8 cellular contexts compared by ENCODE assay signal in genomic region chr17:82457790-82458129, GRCh38. TPM values are rescaled to one million over a fixed set of nuclear protein-coding genes. Genes with fewer than 3 reads are reported as not detected.
A peak's percentile ranks its signal among the peaks of the same experiment; 100 is the strongest.
DNase-seq lines count a peak whose midpoint lies in the region; ATAC-seq and TF ChIP-seq lines count a peak whose summit lies in the region.

No MANE protein-coding gene starts in this region.

- H3K27me3 ChIP-seq in DOHH2 (ENCODE audit: control insufficient read depth, low read length) = no peaks in the 10 kb centered on the region
- H3K27me3 ChIP-seq in esophagus muscularis mucosa = no peaks in the 10 kb centered on the region

- no peak for TF ChIP-seq CTCF in DOHH2 (IDR thresholded peaks at IDR 0.05; ENCODE audit: low read depth, low read length, poor library complexity, severe bottlenecking)
- TF ChIP-seq CTCF in RWPE1 (conservative IDR thresholded peaks at IDR 0.05; ENCODE audit: low read depth) = no peak
- no peak for TF ChIP-seq CTCF in esophagus muscularis mucosa (IDR thresholded peaks at IDR 0.05)
- TF ChIP-seq CTCF in progenitor cell of endocrine pancreas (IDR thresholded peaks at IDR 0.05; ENCODE audit: unreplicated experiment) = no peak
- no peak for TF ChIP-seq CTCF in omental fat pad (IDR thresholded peaks at IDR 0.05)

- peaks cover 38% of the 10 kb centered on the region for H3K36me3 ChIP-seq in DOHH2 (ENCODE audit: control insufficient read depth, low read length)
- H3K36me3 ChIP-seq in esophagus muscularis mucosa = peaks cover 24 to 31% (median 27%) of the 10 kb centered on the region in 4 donors

- H3K9me3 ChIP-seq in DOHH2 (ENCODE audit: control insufficient read depth, insufficient read depth, low read length) = no peaks in the 10 kb centered on the region
- H3K9me3 ChIP-seq in esophagus muscularis mucosa = no peaks in the 10 kb centered on the region

- peaks cover 9% of the 10 kb centered on the region for H3K36me3 Mint-ChIP-seq in progenitor cell of endocrine pancreas (ENCODE audit: insufficient read depth)

- TF ChIP-seq POLR2A in esophagus muscularis mucosa (IDR thresholded peaks at IDR 0.05; ENCODE audit: low read depth) = no peak

- no peaks in the 10 kb centered on the region for H3K9me2 ChIP-seq in DOHH2 (replicated peaks; ENCODE audit: control insufficient read depth, low read length)

- peaks cover 6% of the 10 kb centered on the region; the same call in 1 of the 2 replicates for H3F3A ChIP-seq in DOHH2 (ENCODE audit: control insufficient read depth, insufficient read depth)

- no peak for TF ChIP-seq EP300 in esophagus muscularis mucosa (IDR thresholded peaks at IDR 0.05)

- H3K4me1 ChIP-seq in DOHH2 (ENCODE audit: control insufficient read depth, low read length) = peaks cover 21% of the 10 kb centered on the region
- peaks cover 20 to 37% (median 31%) of the 10 kb centered on the region in 4 donors for H3K4me1 ChIP-seq in esophagus muscularis mucosa

- intact Hi-C loops in esophagus muscularis mucosa (cut with DNase I) = no loop called here

- DNase-seq in RWPE1 (ENCODE audit: low spot score) = no peak
- DNase-seq in esophagus muscularis mucosa (ENCODE audit: extremely low spot score) = no peak
- DNase-seq in progenitor cell of endocrine pancreas (ENCODE audit: low spot score, unreplicated experiment) = no peak
- no peak for DNase-seq in HPDE6-E6E7 (ENCODE audit: extremely low spot score)
- no peak for DNase-seq in omental fat pad (ENCODE audit: low spot score)
- no peak for DNase-seq in ACHN
- DNase-seq in AG20443 (ENCODE audit: low spot score) = no peak

- H3K79me2 ChIP-seq in DOHH2 (ENCODE audit: control insufficient read depth, low read length) = peaks cover 23% of the 10 kb centered on the region

- H3K4me3 Mint-ChIP-seq in progenitor cell of endocrine pancreas (ENCODE audit: low read depth) = peak overlapping the region; percentile 90

- H3K27ac ChIP-seq in DOHH2 (ENCODE audit: low read depth, low read length) (peak overlapping the region; percentile 91), RWPE1 (peak overlapping the region; percentile 98), esophagus muscularis mucosa (replicated peaks in 1 of 4) (peak overlapping the region; percentile 99 to 100 (median 100))

- peak overlapping the region; percentile 96 for H3K27ac Mint-ChIP-seq in progenitor cell of endocrine pancreas

- WGBS in esophagus muscularis mucosa = 2% methylated on average over 3 of the region's 3 CpGs

- CTCF ChIA-PET in RWPE1 (lab: Yijun Ruan, JAX) = no interaction called here

- peaks cover 27% of the 10 kb centered on the region for H3K4me1 Mint-ChIP-seq in progenitor cell of endocrine pancreas (ENCODE audit: low read depth)

- in situ Hi-C loops in ACHN (cut with HindIII; ENCODE audit: low pct_ligation_motif_present, low pct_unique_long_range_greater_than_20kb, low sequenced_read_pairs) = no loop called here

- peak overlapping the region; percentile 93 for H3K4me2 ChIP-seq in DOHH2 (ENCODE audit: low read length)

- H3K4me3 ChIP-seq in DOHH2 (ENCODE audit: low read length) (peak overlapping the region; percentile 99), esophagus muscularis mucosa (peak overlapping the region; percentile 84 to 99 (median 97))

- no peaks in the 10 kb centered on the region for H3K27me3 Mint-ChIP-seq in progenitor cell of endocrine pancreas

- peaks cover 3% of the 10 kb centered on the region for H3K9me3 Mint-ChIP-seq in progenitor cell of endocrine pancreas (ENCODE audit: low read depth)

- ATAC-seq in omental fat pad (ENCODE audit: low FRiP score) = no peak

- POLR2A ChIA-PET in RWPE1 (lab: Yijun Ruan, JAX; ENCODE audit: low non-redundant PET) = no interaction called here

- no peaks in the 10 kb centered on the region for H4K20me1 ChIP-seq in DOHH2 (ENCODE audit: control insufficient read depth, insufficient read depth, low read depth, low read length)

RNA-seq across cellular contexts. Expression of gene NARF, which starts 0.8 kb away (rescaled TPM):
- 10 to 100 TPM; 26.2 to 30.9 (median 29.3) TPM for total RNA-seq in esophagus muscularis mucosa
- total RNA-seq in progenitor cell of endocrine pancreas = 86.9 and 94.0 TPM in 2 replicates
- 10 to 100 TPM; 31.8 to 48.7 (median 35.7) TPM for total RNA-seq in omental fat pad

RNA-seq across cellular contexts. Expression of gene CYBC1, which starts 7.2 kb away (rescaled TPM):
- total RNA-seq in esophagus muscularis mucosa (10 to 100 TPM; 40.7 to 78.3 (median 69.7) TPM), progenitor cell of endocrine pancreas (109 and 117 TPM in 2 replicates), omental fat pad (10 to 100 TPM; 43.8 to 74.6 (median 68.4) TPM)

RNA-seq across cellular contexts. Expression of gene OGFOD3, which starts 39.4 kb away (rescaled TPM):
- 10 to 100 TPM; 21.6 to 35.3 (median 28.5) TPM for total RNA-seq in esophagus muscularis mucosa
- total RNA-seq in progenitor cell of endocrine pancreas = 31.3 and 31.4 TPM in 2 replicates
- total RNA-seq in omental fat pad = 10 to 100 TPM; 22.9 to 31.6 (median 28.6) TPM

RNA-seq across cellular contexts. Expression of gene HEXD, which starts 39.6 kb away (rescaled TPM):
- 10 to 100 TPM; 15.7 to 27.1 (median 20.6) TPM for total RNA-seq in esophagus muscularis mucosa
- 76.7 and 86.4 TPM in 2 replicates for total RNA-seq in progenitor cell of endocrine pancreas
- total RNA-seq in omental fat pad = 10 to 100 TPM; 29.1 to 66.4 (median 47.3) TPM
